ENCODE assay signal across 22 cellular contexts in the genomic region with DNA sequence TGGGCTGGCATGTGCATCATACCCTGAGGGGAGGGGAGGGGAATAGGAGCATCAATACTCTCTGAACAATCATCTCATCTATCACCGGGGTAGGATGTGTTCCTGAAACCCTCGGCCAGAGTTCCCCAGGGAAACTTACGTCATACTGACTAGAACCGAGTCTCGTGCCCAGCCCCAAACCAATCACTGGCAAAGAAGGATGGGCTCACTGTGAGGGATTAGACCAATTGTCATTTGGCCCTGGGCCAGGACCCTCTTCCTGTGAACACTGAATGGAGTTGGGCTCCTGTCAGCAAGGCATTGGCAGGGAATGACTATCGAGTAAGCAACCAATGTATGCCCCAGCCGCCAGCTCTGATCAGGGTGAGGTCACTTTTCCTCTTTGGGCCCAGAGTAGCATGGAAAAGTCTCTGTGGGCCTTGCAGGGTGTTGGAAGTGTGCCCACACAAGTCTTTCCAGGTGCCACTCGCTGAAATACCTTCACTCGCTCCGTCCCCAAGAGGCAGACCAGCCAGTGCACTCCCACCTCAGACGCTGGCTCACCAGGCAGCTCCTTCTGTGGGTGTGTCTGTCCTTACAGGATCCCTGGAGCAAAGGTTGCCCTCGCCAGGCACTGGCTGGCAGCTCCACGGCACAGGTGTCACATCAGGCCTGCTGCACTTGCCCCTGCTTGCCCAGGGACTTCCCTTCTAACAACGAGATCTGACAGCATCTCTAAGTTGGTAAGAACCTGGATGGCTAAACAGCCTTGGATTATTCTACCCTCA.
DNase-seq lines count a peak whose midpoint lies in the region; FAIRE-seq lines count a peak whose summit lies in the region.
"Had no signal": no experiment of that assay in that cellular context is flagged by ENCODE, and none has a peak within 500 bp of the region (broad histone marks: within the 10 kb centered on the region; RNA-seq: fewer than 3 reads in every experiment).

No MANE protein-coding gene starts in this region.

- H3K36me3 ChIP-seq in esophagus (ENCODE audit: control insufficient read depth in 2 of 2, insufficient read depth in 2 of 2, low read length in 1 of 2) (no peaks in the 10 kb centered on the region), small intestine (ENCODE audit: control insufficient read depth in 2 of 2, insufficient read depth in 2 of 2, low read length in 2 of 2) (no peaks in the 10 kb centered on the region)
- H3K36me3 ChIP-seq: heart left ventricle, suprapubic skin, uterus had no signal

- H3K9me3 ChIP-seq in esophagus (ENCODE audit: control insufficient read depth in 2 of 2, insufficient read depth in 1 of 2, low read depth in 1 of 2, low read length in 1 of 2) (no peaks in the 10 kb centered on the region), small intestine (ENCODE audit: control insufficient read depth, low read depth) (no peaks in the 10 kb centered on the region)
- H3K9me3 ChIP-seq: A549, heart left ventricle, suprapubic skin, uterus had no signal

- WGBS in esophagus, 2 donors, result 57 to 69% methylated on average over 14 of the region's 14 CpGs
- WGBS in small intestine, 3 donors, result 9 to 65% (median 40%) methylated on average over 14 of the region's 14 CpGs

- no peak overlapping the region for H3K4me3 ChIP-seq in esophagus (ENCODE audit: low read depth in 1 of 2, low read length in 2 of 2)
- H3K4me3 ChIP-seq in small intestine (ENCODE audit: low read depth in 1 of 2, low read length in 2 of 2), result no peak overlapping the region
- H3K4me3 ChIP-seq: A549, dorsolateral prefrontal cortex, heart left ventricle, suprapubic skin, uterus had no signal

- DNase-seq in NCI-H524 (lab: John Stamatoyannopoulos, UW) (peak; percentile 40 to 69), NCI-H524 treated with DMSO at 0.1 percent for 48 hours (lab: John Stamatoyannopoulos, UW) (no peak), NCI-H446 treated with DMSO at 0.1 percent for 48 hours (lab: John Stamatoyannopoulos, UW) (peak; percentile 87), small intestine (peak; percentile 97), 8988T (no peak), KBM-7 (no peak), EL (no peak)
- DNase-seq: activated CD4-positive, CD25-positive, alpha-beta regulatory T cell treated with anti-CD3 and anti-CD28 coated beads, Interleukin-2, amount 50 U/mL, for 72 hours; activated CD8-positive, alpha-beta T cell treated with anti-CD3 and anti-CD28 coated beads, Interleukin-2, amount 10 ng/mL, durations not matched to agents 7 days and 5 days; activated gamma-delta T cell; activated T-cell treated with anti-CD3 and anti-CD28 coated beads for 4 hours; dorsolateral prefrontal cortex; heart left ventricle; NCI-H2081 treated with DMSO at 0.1 percent for 48 hours; nucleus accumbens; stimulated activated CD4-positive, alpha-beta T cell treated with anti-CD3 and anti-CD28 coated beads, Interleukin-1b, Interleukin-23, amount 100 ng/mL, for 48 hours; uterus had no signal

- peak overlapping the region; percentile 34 to 44 for H3K27ac ChIP-seq in esophagus (ENCODE audit: low read depth in 2 of 2, low read length in 1 of 2)
- H3K27ac ChIP-seq in small intestine (ENCODE audit: low read depth in 1 of 2, low read length in 1 of 2), result peak overlapping the region; percentile 95 to 96
- H3K27ac ChIP-seq: A549, dorsolateral prefrontal cortex, heart left ventricle, suprapubic skin, uterus had no signal

- H3K27me3 ChIP-seq in esophagus (ENCODE audit: control insufficient read depth in 1 of 2, insufficient read depth in 2 of 2, low read length in 2 of 2) (no peaks in the 10 kb centered on the region), small intestine (ENCODE audit: control insufficient read depth in 2 of 2, insufficient read depth in 2 of 2, low read length in 2 of 2) (no peaks in the 10 kb centered on the region)
- H3K27me3 ChIP-seq: dorsolateral prefrontal cortex, heart left ventricle, suprapubic skin, uterus had no signal

- in situ Hi-C loops in KBM-7 (cut with MboI; ENCODE audit: low pct_unique_long_range_greater_than_20kb, low sequenced_read_pairs), result no loop called here

- H3K4me1 ChIP-seq in esophagus (ENCODE audit: control insufficient read depth in 2 of 2, insufficient read depth in 2 of 2, low read length in 1 of 2), result peaks cover 5 to 6% of the 10 kb centered on the region in 2 donors
- H3K4me1 ChIP-seq in small intestine (ENCODE audit: control insufficient read depth in 2 of 2, insufficient read depth in 1 of 2, low read depth in 1 of 2, low read length in 1 of 2), result peaks cover 0 to 16% of the 10 kb centered on the region in 2 donors
- H3K4me1 ChIP-seq: A549, heart left ventricle, uterus had no signal

- no peak for FAIRE-seq in small intestine (lab: Jason Lieb, UNC)
- FAIRE-seq: A549, H54, HepG2 had no signal

Comparison
In these comparisons a context has a peak if more than half of its experiments do, and no peak if none do; other contexts are left out.
1. DNase-seq: peak in NCI-H524 (2 of 2), NCI-H446 treated with DMSO at 0.1 percent for 48 hours (single experiment) and small intestine (single experiment); none in NCI-H524 treated with DMSO at 0.1 percent for 48 hours (single experiment), 8988T (single experiment), KBM-7 (single experiment) and EL (single experiment).